ENCODE assay signal across 2 cellular contexts in the genomic region with DNA sequence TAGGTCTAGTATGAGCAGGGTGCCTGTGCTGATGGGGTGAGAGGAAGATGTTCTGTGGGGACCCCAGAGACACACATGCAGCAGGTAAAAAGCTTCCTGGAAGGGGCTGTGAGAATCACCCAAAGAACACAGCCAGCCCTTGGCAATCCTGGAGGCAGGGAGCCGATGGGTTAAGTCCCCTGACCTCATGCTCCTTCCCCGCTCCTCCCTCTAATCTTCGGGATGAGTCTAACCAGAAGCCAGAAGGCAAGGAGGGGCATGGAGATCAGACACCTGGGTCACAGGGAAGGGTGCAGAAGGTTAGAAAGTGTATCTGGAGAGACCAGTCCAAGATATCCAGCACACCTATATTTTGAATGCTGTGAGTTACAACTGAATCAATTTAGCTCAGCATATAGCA.
TF ChIP-seq lines count a peak whose summit lies in the region.

No MANE protein-coding gene starts in this region.

TF ChIP-seq in A549, 52 proteins besides CTCF, POLR2A, EP300 and RAD21 (continued from another document):
- TF ChIP-seq, protein P1, sequence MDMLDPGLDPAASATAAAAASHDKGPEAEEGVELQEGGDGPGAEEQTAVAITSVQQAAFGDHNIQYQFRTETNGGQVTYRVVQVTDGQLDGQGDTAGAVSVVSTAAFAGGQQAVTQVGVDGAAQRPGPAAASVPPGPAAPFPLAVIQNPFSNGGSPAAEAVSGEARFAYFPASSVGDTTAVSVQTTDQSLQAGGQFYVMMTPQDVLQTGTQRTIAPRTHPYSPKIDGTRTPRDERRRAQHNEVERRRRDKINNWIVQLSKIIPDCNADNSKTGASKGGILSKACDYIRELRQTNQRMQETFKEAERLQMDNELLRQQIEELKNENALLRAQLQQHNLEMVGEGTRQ (IDR thresholded peaks at IDR 0.05): no peak
- TF ChIP-seq KDM1A (IDR thresholded peaks at IDR 0.05; ENCODE audit: low read depth) (no peak), EHF (CRISPR knock-in tag; IDR thresholded peaks at IDR 0.05) (no peak), RARB (CRISPR knock-in tag; IDR thresholded peaks at IDR 0.05) (no peak), NR3C1 (IDR thresholded peaks at IDR 0.05) (no peak), ESRRA (IDR thresholded peaks at IDR 0.05; ENCODE audit: borderline replicate concordance, low read length) (no peak), EHMT2 (IDR thresholded peaks at IDR 0.05; ENCODE audit: low read depth) (no peak), KDM5A (IDR thresholded peaks at IDR 0.05) (no peak)
- TF ChIP-seq, protein P2, sequence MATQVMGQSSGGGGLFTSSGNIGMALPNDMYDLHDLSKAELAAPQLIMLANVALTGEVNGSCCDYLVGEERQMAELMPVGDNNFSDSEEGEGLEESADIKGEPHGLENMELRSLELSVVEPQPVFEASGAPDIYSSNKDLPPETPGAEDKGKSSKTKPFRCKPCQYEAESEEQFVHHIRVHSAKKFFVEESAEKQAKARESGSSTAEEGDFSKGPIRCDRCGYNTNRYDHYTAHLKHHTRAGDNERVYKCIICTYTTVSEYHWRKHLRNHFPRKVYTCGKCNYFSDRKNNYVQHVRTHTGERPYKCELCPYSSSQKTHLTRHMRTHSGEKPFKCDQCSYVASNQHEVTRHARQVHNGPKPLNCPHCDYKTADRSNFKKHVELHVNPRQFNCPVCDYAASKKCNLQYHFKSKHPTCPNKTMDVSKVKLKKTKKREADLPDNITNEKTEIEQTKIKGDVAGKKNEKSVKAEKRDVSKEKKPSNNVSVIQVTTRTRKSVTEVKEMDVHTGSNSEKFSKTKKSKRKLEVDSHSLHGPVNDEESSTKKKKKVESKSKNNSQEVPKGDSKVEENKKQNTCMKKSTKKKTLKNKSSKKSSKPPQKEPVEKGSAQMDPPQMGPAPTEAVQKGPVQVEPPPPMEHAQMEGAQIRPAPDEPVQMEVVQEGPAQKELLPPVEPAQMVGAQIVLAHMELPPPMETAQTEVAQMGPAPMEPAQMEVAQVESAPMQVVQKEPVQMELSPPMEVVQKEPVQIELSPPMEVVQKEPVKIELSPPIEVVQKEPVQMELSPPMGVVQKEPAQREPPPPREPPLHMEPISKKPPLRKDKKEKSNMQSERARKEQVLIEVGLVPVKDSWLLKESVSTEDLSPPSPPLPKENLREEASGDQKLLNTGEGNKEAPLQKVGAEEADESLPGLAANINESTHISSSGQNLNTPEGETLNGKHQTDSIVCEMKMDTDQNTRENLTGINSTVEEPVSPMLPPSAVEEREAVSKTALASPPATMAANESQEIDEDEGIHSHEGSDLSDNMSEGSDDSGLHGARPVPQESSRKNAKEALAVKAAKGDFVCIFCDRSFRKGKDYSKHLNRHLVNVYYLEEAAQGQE (IDR thresholded peaks at IDR 0.05): no peak
- TF ChIP-seq, protein P3, sequence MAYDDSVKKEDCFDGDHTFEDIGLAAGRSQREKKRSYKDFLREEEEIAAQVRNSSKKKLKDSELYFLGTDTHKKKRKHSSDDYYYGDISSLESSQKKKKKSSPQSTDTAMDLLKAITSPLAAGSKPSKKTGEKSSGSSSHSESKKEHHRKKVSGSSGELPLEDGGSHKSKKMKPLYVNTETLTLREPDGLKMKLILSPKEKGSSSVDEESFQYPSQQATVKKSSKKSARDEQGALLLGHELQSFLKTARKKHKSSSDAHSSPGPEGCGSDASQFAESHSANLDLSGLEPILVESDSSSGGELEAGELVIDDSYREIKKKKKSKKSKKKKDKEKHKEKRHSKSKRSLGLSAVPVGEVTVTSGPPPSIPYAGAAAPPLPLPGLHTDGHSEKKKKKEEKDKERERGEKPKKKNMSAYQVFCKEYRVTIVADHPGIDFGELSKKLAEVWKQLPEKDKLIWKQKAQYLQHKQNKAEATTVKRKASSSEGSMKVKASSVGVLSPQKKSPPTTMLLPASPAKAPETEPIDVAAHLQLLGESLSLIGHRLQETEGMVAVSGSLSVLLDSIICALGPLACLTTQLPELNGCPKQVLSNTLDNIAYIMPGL (CRISPR knock-in tag; IDR thresholded peaks at IDR 0.05; ENCODE audit: borderline replicate concordance): no peak
- TF ChIP-seq, protein P4, sequence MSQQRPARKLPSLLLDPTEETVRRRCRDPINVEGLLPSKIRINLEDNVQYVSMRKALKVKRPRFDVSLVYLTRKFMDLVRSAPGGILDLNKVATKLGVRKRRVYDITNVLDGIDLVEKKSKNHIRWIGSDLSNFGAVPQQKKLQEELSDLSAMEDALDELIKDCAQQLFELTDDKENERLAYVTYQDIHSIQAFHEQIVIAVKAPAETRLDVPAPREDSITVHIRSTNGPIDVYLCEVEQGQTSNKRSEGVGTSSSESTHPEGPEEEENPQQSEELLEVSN (IDR thresholded peaks at IDR 0.05; ENCODE audit: borderline replicate concordance, low read depth): no peak

TF ChIP-seq in IMR-90, 13 proteins besides CTCF, POLR2A, EP300 and RAD21:
- TF ChIP-seq, protein P1 (IDR thresholded peaks at IDR 0.05; ENCODE audit: low read depth, low read length): no peak
- TF ChIP-seq SMC3 (IDR thresholded peaks at IDR 0.05; ENCODE audit: low read depth, low read length): no peak
- no peak for TF ChIP-seq RFX5 (IDR thresholded peaks at IDR 0.05; ENCODE audit: low read depth, low read length)
- TF ChIP-seq NFE2L2 (IDR thresholded peaks at IDR 0.05; ENCODE audit: low read depth, low read length): no peak
- TF ChIP-seq BHLHE40 (IDR thresholded peaks at IDR 0.05; ENCODE audit: low read depth, low read length): no peak
- TF ChIP-seq MXI1 (IDR thresholded peaks at IDR 0.05; ENCODE audit: borderline replicate concordance, low read depth, low read length): no peak
- no peak for TF ChIP-seq CEBPB (IDR thresholded peaks at IDR 0.05; ENCODE audit: low read depth, low read length)
- TF ChIP-seq CHD1 (IDR thresholded peaks at IDR 0.05; ENCODE audit: low read depth, low read length): no peak
- no peak for TF ChIP-seq MAFK (IDR thresholded peaks at IDR 0.05; ENCODE audit: low read depth, low read length)
